Comparison of ENCODE assay signal across 1 cellular context in genomic region chr3:48240711-48241491, GRCh38.
A peak's percentile ranks its signal among the peaks of the same experiment; 100 is the strongest.
TF ChIP-seq lines count a peak whose summit lies in the region.

Gene ZNF589 (plus strand): TSS chr3:48241104. CDS start chr3:48241172, 68 bp downstream.

TF ChIP-seq in HepG2, 621 proteins besides CTCF, POLR2A, EP300 and RAD21 (continued from another document and continues in another):
- TF ChIP-seq, protein P1, sequence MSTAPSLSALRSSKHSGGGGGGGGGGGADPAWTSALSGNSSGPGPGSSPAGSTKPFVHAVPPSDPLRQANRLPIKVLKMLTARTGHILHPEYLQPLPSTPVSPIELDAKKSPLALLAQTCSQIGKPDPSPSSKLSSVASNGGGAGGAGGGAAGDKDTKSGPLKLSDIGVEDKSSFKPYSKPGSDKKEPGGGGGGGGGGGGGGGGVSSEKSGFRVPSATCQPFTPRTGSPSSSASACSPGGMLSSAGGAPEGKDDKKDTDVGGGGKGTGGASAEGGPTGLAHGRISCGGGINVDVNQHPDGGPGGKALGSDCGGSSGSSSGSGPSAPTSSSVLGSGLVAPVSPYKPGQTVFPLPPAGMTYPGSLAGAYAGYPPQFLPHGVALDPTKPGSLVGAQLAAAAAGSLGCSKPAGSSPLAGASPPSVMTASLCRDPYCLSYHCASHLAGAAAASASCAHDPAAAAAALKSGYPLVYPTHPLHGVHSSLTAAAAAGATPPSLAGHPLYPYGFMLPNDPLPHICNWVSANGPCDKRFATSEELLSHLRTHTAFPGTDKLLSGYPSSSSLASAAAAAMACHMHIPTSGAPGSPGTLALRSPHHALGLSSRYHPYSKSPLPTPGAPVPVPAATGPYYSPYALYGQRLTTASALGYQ (CRISPR knock-in tag; IDR thresholded peaks at IDR 0.05) = 0 out of 2 replicates have a peak, but pooled peaks have one; percentile 38
- TF ChIP-seq PHF5A (CRISPR knock-in tag; IDR thresholded peaks at IDR 0.05; ENCODE audit: low read depth, unreplicated experiment) (peak; percentile 54), BCL6 (CRISPR knock-in tag; IDR thresholded peaks at IDR 0.05) (no peak; the same call in 1 of the 2 replicates), HES4 (CRISPR knock-in tag; IDR thresholded peaks at IDR 0.05; ENCODE audit: borderline replicate concordance) (no peak), ATF2 (CRISPR knock-in tag; IDR thresholded peaks at IDR 0.05) (peak; percentile 91), GFI1 (CRISPR knock-in tag; IDR thresholded peaks at IDR 0.05; ENCODE audit: borderline replicate concordance) (no peak), ZNF224 (CRISPR knock-in tag; IDR thresholded peaks at IDR 0.05) (0 out of 2 replicates have a peak, but pooled peaks have one; percentile 46), CEBPG (CRISPR knock-in tag; IDR thresholded peaks at IDR 0.05) (peak; percentile 32; the same call in 1 of the 2 replicates), ZNF235 (CRISPR knock-in tag; IDR thresholded peaks at IDR 0.05; ENCODE audit: borderline replicate concordance) (no peak), ZNF296 (CRISPR knock-in tag; conservative IDR thresholded peaks at IDR 0.05) (no peak), RFX5 (IDR thresholded peaks at IDR 0.05; ENCODE audit: low read depth, low read length) (no peak; the same call in 1 of the 2 replicates), NR2F6 (IDR thresholded peaks at IDR 0.05) (no peak), NR2F6 (CRISPR knock-in tag; IDR thresholded peaks at IDR 0.05) (0 out of 2 replicates have a peak, but pooled peaks have one; percentile 60), HNF1A (IDR thresholded peaks at IDR 0.05; ENCODE audit: low read depth) (no peak), HNF1A (CRISPR knock-in tag; IDR thresholded peaks at IDR 0.05; ENCODE audit: borderline replicate concordance) (peak; percentile 34; the same call in 1 of the 2 replicates), ZNF446 (CRISPR knock-in tag; IDR thresholded peaks at IDR 0.05) (no peak), ZBED4 (CRISPR knock-in tag; IDR thresholded peaks at IDR 0.05; ENCODE audit: borderline replicate concordance) (peak; percentile 74; the same call in 1 of the 2 replicates), YEATS2 (CRISPR knock-in tag; IDR thresholded peaks at IDR 0.05; ENCODE audit: borderline replicate concordance) (peak; percentile 75; the same call in 1 of the 2 replicates), KIAA2018 (CRISPR knock-in tag; IDR thresholded peaks at IDR 0.05; ENCODE audit: borderline replicate concordance) (0 out of 2 replicates have a peak, but pooled peaks have one; percentile 13), ZNF547 (CRISPR knock-in tag; IDR thresholded peaks at IDR 0.05) (peak; percentile 77), ZEB1 (IDR thresholded peaks at IDR 0.05; ENCODE audit: insufficient replicate concordance, low read depth) (no peak), U2AF1 (optimal IDR thresholded peaks at IDR 0.05; ENCODE audit: low read depth, low read length) (no peak), ZBTB7A (CRISPR knock-in tag; IDR thresholded peaks at IDR 0.05) (no peak; the same call in 1 of the 2 replicates), MTA1 (CRISPR knock-in tag; IDR thresholded peaks at IDR 0.05; ENCODE audit: borderline replicate concordance) (no peak), ZNF761 (CRISPR knock-in tag; conservative IDR thresholded peaks at IDR 0.05) (0 out of 2 replicates have a peak, but pooled peaks have one; percentile 66), RBFOX2 (IDR thresholded peaks at IDR 0.05; ENCODE audit: low read depth, low read length) (peak; percentile 97), SYNCRIP (IDR thresholded peaks at IDR 0.05; ENCODE audit: insufficient read depth, low read depth, low read length) (no peak), ZNF550 (CRISPR knock-in tag; IDR thresholded peaks at IDR 0.05; ENCODE audit: borderline replicate concordance) (peak; percentile 88; the same call in 1 of the 2 replicates), MXD4 (CRISPR knock-in tag; IDR thresholded peaks at IDR 0.05) (peak; percentile 85; the same call in 1 of the 2 replicates), EHMT2 (IDR thresholded peaks at IDR 0.05; ENCODE audit: borderline replicate concordance, low read depth, low read length) (no peak), GTF3A (CRISPR knock-in tag; conservative IDR thresholded peaks at IDR 0.05) (peak; percentile 56; the same call in 1 of the 2 replicates)
- TF ChIP-seq, protein P2, sequence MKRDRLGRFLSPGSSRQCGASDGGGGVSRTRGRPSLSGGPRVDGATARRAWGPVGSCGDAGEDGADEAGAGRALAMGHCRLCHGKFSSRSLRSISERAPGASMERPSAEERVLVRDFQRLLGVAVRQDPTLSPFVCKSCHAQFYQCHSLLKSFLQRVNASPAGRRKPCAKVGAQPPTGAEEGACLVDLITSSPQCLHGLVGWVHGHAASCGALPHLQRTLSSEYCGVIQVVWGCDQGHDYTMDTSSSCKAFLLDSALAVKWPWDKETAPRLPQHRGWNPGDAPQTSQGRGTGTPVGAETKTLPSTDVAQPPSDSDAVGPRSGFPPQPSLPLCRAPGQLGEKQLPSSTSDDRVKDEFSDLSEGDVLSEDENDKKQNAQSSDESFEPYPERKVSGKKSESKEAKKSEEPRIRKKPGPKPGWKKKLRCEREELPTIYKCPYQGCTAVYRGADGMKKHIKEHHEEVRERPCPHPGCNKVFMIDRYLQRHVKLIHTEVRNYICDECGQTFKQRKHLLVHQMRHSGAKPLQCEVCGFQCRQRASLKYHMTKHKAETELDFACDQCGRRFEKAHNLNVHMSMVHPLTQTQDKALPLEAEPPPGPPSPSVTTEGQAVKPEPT (CRISPR knock-in tag; IDR thresholded peaks at IDR 0.05; ENCODE audit: low read depth) = no peak
- TF ChIP-seq, protein P3, sequence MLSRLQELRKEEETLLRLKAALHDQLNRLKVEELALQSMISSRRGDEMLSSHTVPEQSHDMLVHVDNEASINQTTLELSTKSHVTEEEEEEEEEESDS (CRISPR knock-in tag; IDR thresholded peaks at IDR 0.05; ENCODE audit: borderline replicate concordance) = no peak
- TF ChIP-seq, protein P4, sequence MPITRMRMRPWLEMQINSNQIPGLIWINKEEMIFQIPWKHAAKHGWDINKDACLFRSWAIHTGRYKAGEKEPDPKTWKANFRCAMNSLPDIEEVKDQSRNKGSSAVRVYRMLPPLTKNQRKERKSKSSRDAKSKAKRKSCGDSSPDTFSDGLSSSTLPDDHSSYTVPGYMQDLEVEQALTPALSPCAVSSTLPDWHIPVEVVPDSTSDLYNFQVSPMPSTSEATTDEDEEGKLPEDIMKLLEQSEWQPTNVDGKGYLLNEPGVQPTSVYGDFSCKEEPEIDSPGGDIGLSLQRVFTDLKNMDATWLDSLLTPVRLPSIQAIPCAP (CRISPR knock-in tag; IDR thresholded peaks at IDR 0.05; ENCODE audit: low read depth) = no peak
